In genomic region chr4:140903522-140903928, GRCh38 we compare ENCODE assay signal across 29 cellular contexts.
"Had no signal": no experiment of that assay in that cellular context is flagged by ENCODE, and none has a peak within 500 bp of the region (broad histone marks: within the 10 kb centered on the region; RNA-seq: fewer than 3 reads in every experiment).

No MANE protein-coding gene starts in this region.

- ATAC-seq: activated naive CD4-positive, alpha-beta T cell treated with anti-CD3 and anti-CD28 coated beads, Interleukin-2, amount 50 U/mL, for 72 hours; activated T-cell treated with anti-CD3 and anti-CD28 coated beads, Interleukin-2, amount 50 U/mL, for 72 hours; body of pancreas; gastroesophageal sphincter; left lobe of liver; lower lobe of right lung; mucosa of descending colon; psoas muscle; right cardiac atrium; stimulated activated naive B cell treated with anti-CD40 and anti-IgM and Interleukin-4, amounts not matched to agents 10 μg/mL and 1 μg/mL and 100 μg/mL, for 72 hours had no signal

- H3K36me3 Mint-ChIP-seq: activated naive CD4-positive, alpha-beta T cell treated with anti-CD3 and anti-CD28 coated beads, Interleukin-2, amount 50 U/mL, for 72 hours; stimulated activated naive B cell treated with anti-CD40 and anti-IgM and Interleukin-4, amounts not matched to agents 10 μg/mL and 1 μg/mL and 100 μg/mL, for 72 hours had no signal

- DNase-seq: activated CD4-positive, alpha-beta T cell treated with anti-CD3 and anti-CD28 coated beads for 4 hours; activated CD4-positive, alpha-beta T cell treated with anti-CD3 and anti-CD28 coated beads, Interleukin-2, amount 50 U/mL, for 4 hours; activated naive CD4-positive, alpha-beta T cell; activated T-cell treated with anti-CD3 and anti-CD28 coated beads for 4 hours; activated T-cell treated with anti-CD3 and anti-CD28 coated beads, Interleukin-2, amount 50 U/mL, for 72 hours; aorta; body of pancreas; cerebellar nuclear complex; colonic mucosa; effector CD8-positive, alpha-beta T cell; lower lobe of right lung; mesendoderm; mucosa of descending colon; nephron progenitor cell; pancreas; psoas muscle; right cardiac atrium; stimulated activated CD4-positive, alpha-beta T cell treated with anti-CD3 and anti-CD28 coated beads, Interleukin-15, amount 100 ng/mL, for 24 hours; stimulated activated CD4-positive, alpha-beta T cell treated with anti-CD3 and anti-CD28 coated beads, Interleukin-2, amount 100 ng/mL, for 24 hours; stimulated activated naive B cell treated with anti-CD40 and anti-IgM and Interleukin-4, amounts not matched to agents 10 μg/mL and 1 μg/mL and 100 μg/mL, for 72 hours; stomach; thyroid gland; upper lobe of left lung had no signal

- H3K4me1 Mint-ChIP-seq: stimulated activated naive B cell treated with anti-CD40 and anti-IgM and Interleukin-4, amounts not matched to agents 10 μg/mL and 1 μg/mL and 100 μg/mL, for 72 hours had no signal

- H3K4me3 Mint-ChIP-seq: activated T-cell treated with anti-CD3 and anti-CD28 coated beads, Interleukin-2, amount 50 U/mL, for 72 hours; nephron progenitor cell; stimulated activated naive B cell treated with anti-CD40 and anti-IgM and Interleukin-4, amounts not matched to agents 10 μg/mL and 1 μg/mL and 100 μg/mL, for 72 hours had no signal

- H3K27ac ChIP-seq: body of pancreas, cardiac muscle cell, colonic mucosa, epithelial cell of prostate, gastroesophageal sphincter, lower lobe of right lung, pancreas, psoas muscle, stomach, thyroid gland, upper lobe of left lung, VCaP had no signal

- H3K9me3 Mint-ChIP-seq: activated naive CD4-positive, alpha-beta T cell treated with anti-CD3 and anti-CD28 coated beads, Interleukin-2, amount 50 U/mL, for 72 hours; activated T-cell treated with anti-CD3 and anti-CD28 coated beads, Interleukin-2, amount 50 U/mL, for 72 hours; nephron progenitor cell; stimulated activated naive B cell treated with anti-CD40 and anti-IgM and Interleukin-4, amounts not matched to agents 10 μg/mL and 1 μg/mL and 100 μg/mL, for 72 hours had no signal

- H3K27ac Mint-ChIP-seq: activated naive CD4-positive, alpha-beta T cell treated with anti-CD3 and anti-CD28 coated beads, Interleukin-2, amount 50 U/mL, for 72 hours; activated T-cell treated with anti-CD3 and anti-CD28 coated beads, Interleukin-2, amount 50 U/mL, for 72 hours; nephron progenitor cell; stimulated activated naive B cell treated with anti-CD40 and anti-IgM and Interleukin-4, amounts not matched to agents 10 μg/mL and 1 μg/mL and 100 μg/mL, for 72 hours had no signal

- H3K4me1 ChIP-seq: body of pancreas, colonic mucosa, lower lobe of right lung, pancreas, thyroid gland, upper lobe of left lung had no signal

- H3K27me3 ChIP-seq: body of pancreas, cardiac muscle cell, colonic mucosa, gastroesophageal sphincter, pancreas, stomach, thyroid gland, upper lobe of left lung had no signal

- H3K4me3 ChIP-seq: body of pancreas, cardiac muscle cell, colonic mucosa, gastroesophageal sphincter, lower lobe of right lung, mucosa of descending colon, pancreas, psoas muscle, stomach, thyroid gland, upper lobe of left lung had no signal

- H3K36me3 ChIP-seq: cardiac muscle cell, colonic mucosa, gastroesophageal sphincter, lower lobe of right lung, pancreas, stomach, thyroid gland, upper lobe of left lung had no signal

- H3K9me3 ChIP-seq: body of pancreas, colonic mucosa, gastroesophageal sphincter, lower lobe of right lung, mucosa of descending colon, pancreas, psoas muscle, stomach, thyroid gland, upper lobe of left lung had no signal
